In genomic region chr1:172499636-172500141, GRCh38 we compare ENCODE assay signal across 12 cellular contexts. TPM values are rescaled to one million over a fixed set of nuclear protein-coding genes. Genes with fewer than 3 reads are reported as not detected.
DNase-seq lines count a peak whose midpoint lies in the region.
"Had no signal": no experiment of that assay in that cellular context is flagged by ENCODE, and none has a peak within 500 bp of the region (broad histone marks: within the 10 kb centered on the region; RNA-seq: fewer than 3 reads in every experiment).

No MANE protein-coding gene starts in this region.

- in situ Hi-C loops in T47D (cut with HindIII; ENCODE audit: low pct_unique_long_range_greater_than_20kb, low sequenced_read_pairs) = no loop called here

- H3K27me3 Mint-ChIP-seq in activated T-helper 1 cell treated with anti-CD3 and anti-CD28 coated beads, Interleukin-12 subunit alpha, Interleukin-12 subunit beta, Interleukin-2, Interleukin-4 antibody, amounts not matched to agents 30 ng/mL and 10 ng/mL and 1 ng/mL, durations not matched to agents 14 hours and 24 hours and 36 hours (ENCODE audit: insufficient read depth) = peaks cover 10% of the 10 kb centered on the region

- H3K4me3 Mint-ChIP-seq in activated T-helper 1 cell treated with anti-CD3 and anti-CD28 coated beads, Interleukin-12 subunit alpha, Interleukin-12 subunit beta, Interleukin-2, Interleukin-4 antibody, amounts not matched to agents 30 ng/mL and 10 ng/mL and 1 ng/mL, durations not matched to agents 14 hours and 24 hours and 36 hours = no peak overlapping the region

- DNase-seq in NCI-H345 (lab: John Stamatoyannopoulos, UW) (peak; percentile 10), NCI-H345 treated with DMSO at 0.1 percent for 48 hours (lab: John Stamatoyannopoulos, UW; ENCODE audit: unreplicated experiment) (no peak), LoVo (ENCODE audit: low spot score) (peak; percentile 76), T47D (ENCODE audit: low read depth in 1 of 2, low spot score in 1 of 2) (peak; percentile 24 to 70), mucosa of gallbladder (ENCODE audit: low spot score) (peak; percentile 88), NCI-H187 (lab: John Stamatoyannopoulos, UW) (no peak), caudate nucleus (lab: John Stamatoyannopoulos, UW) (no peak)
- DNase-seq in activated T-helper 1 cell treated with anti-CD3 and anti-CD28 coated beads, Interleukin-12 subunit alpha, Interleukin-12 subunit beta, Interleukin-2, Interleukin-4 antibody, amounts not matched to agents 30 ng/mL and 10 ng/mL and 1 ng/mL, durations not matched to agents 14 hours and 24 hours and 36 hours (ENCODE audit: low spot score) = no peak
- DNase-seq: effector memory CD4-positive, alpha-beta T cell; left cardiac atrium; stimulated activated CD4-positive, alpha-beta T cell treated with anti-CD3 and anti-CD28 coated beads, Interleukin-15, amount 100 ng/mL, for 24 hours had no signal

- no peaks in the 10 kb centered on the region for H3K36me3 Mint-ChIP-seq in activated T-helper 1 cell treated with anti-CD3 and anti-CD28 coated beads, Interleukin-12 subunit alpha, Interleukin-12 subunit beta, Interleukin-2, Interleukin-4 antibody, amounts not matched to agents 30 ng/mL and 10 ng/mL and 1 ng/mL, durations not matched to agents 14 hours and 24 hours and 36 hours (ENCODE audit: low read depth)

- intact Hi-C loops in activated T-helper 1 cell treated with anti-CD3 and anti-CD28 coated beads, Interleukin-12 subunit alpha, Interleukin-12 subunit beta, Interleukin-2, Interleukin-4 antibody, amounts not matched to agents 30 ng/mL and 10 ng/mL and 1 ng/mL, durations not matched to agents 14 hours and 24 hours and 36 hours (cut with micrococcal nuclease) = no loop called here

- H3K4me1 Mint-ChIP-seq in activated T-helper 1 cell treated with anti-CD3 and anti-CD28 coated beads, Interleukin-12 subunit alpha, Interleukin-12 subunit beta, Interleukin-2, Interleukin-4 antibody, amounts not matched to agents 30 ng/mL and 10 ng/mL and 1 ng/mL, durations not matched to agents 14 hours and 24 hours and 36 hours (ENCODE audit: low read depth) = no peaks in the 10 kb centered on the region

- H3K27ac ChIP-seq in caudate nucleus (ENCODE audit: low read depth, low read length) = no peak overlapping the region
- H3K27ac ChIP-seq: thoracic aorta had no signal

- no peak overlapping the region for H3K27ac Mint-ChIP-seq in activated T-helper 1 cell treated with anti-CD3 and anti-CD28 coated beads, Interleukin-12 subunit alpha, Interleukin-12 subunit beta, Interleukin-2, Interleukin-4 antibody, amounts not matched to agents 30 ng/mL and 10 ng/mL and 1 ng/mL, durations not matched to agents 14 hours and 24 hours and 36 hours

- H3K9me3 Mint-ChIP-seq in activated T-helper 1 cell treated with anti-CD3 and anti-CD28 coated beads, Interleukin-12 subunit alpha, Interleukin-12 subunit beta, Interleukin-2, Interleukin-4 antibody, amounts not matched to agents 30 ng/mL and 10 ng/mL and 1 ng/mL, durations not matched to agents 14 hours and 24 hours and 36 hours = no peaks in the 10 kb centered on the region

RNA-seq across cellular contexts. Expression of gene SUCO, which starts 33.3 kb away (rescaled TPM):
- total RNA-seq in mucosa of gallbladder = 38.1 TPM
- total RNA-seq in activated T-helper 1 cell treated with anti-CD3 and anti-CD28 coated beads, Interleukin-12 subunit alpha, Interleukin-12 subunit beta, Interleukin-2, Interleukin-4 antibody, amounts not matched to agents 30 ng/mL and 10 ng/mL and 1 ng/mL, durations not matched to agents 14 hours and 24 hours and 36 hours = 39.3 and 40.4 TPM in 2 replicates

RNA-seq across cellular contexts. Expression of gene PIGC, which starts 55.8 kb away (rescaled TPM):
- 36.3 TPM for total RNA-seq in mucosa of gallbladder
- 22.6 and 23.3 TPM in 2 replicates for total RNA-seq in activated T-helper 1 cell treated with anti-CD3 and anti-CD28 coated beads, Interleukin-12 subunit alpha, Interleukin-12 subunit beta, Interleukin-2, Interleukin-4 antibody, amounts not matched to agents 30 ng/mL and 10 ng/mL and 1 ng/mL, durations not matched to agents 14 hours and 24 hours and 36 hours

Comparison
In these comparisons a context has a peak if more than half of its experiments do, and no peak if none do; other contexts are left out.
1. DNase-seq: peak in NCI-H345 (single experiment), LoVo (single experiment), T47D (2 of 2) and mucosa of gallbladder (single experiment); none in NCI-H345 treated with DMSO at 0.1 percent for 48 hours (single experiment), NCI-H187 (0 of 2), activated T-helper 1 cell treated with anti-CD3 and anti-CD28 coated beads, Interleukin-12 subunit alpha, Interleukin-12 subunit beta, Interleukin-2, Interleukin-4 antibody, amounts not matched to agents 30 ng/mL and 10 ng/mL and 1 ng/mL, durations not matched to agents 14 hours and 24 hours and 36 hours (single experiment) and caudate nucleus (0 of 61).